ENCODE assay signal across 15 cellular contexts in the genomic region with DNA sequence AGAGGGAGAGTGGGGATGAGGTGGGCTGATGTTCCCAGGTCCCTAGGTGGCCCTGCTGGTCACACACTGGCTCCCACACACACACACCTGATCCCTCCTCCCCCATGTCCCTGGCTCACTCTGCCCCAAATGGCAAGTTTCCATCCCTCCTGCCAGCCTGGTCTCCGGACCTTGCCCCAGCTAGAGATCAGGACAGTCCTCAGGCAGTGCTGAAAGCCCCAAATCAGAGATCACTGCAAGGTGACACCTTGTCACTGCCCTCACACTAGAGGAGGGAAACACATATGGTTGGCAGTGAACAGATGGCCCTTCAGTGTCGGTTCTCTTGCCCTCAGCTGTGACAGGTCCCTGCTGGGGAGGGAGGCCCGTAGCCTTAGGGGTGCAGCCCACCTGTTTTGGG. TPM values are rescaled to one million over a fixed set of nuclear protein-coding genes. Genes with fewer than 3 reads are reported as not detected.
DNase-seq lines count a peak whose midpoint lies in the region; ATAC-seq and TF ChIP-seq lines count a peak whose summit lies in the region.
"Had no signal": no experiment of that assay in that cellular context is flagged by ENCODE, and none has a peak within 500 bp of the region (broad histone marks: within the 10 kb centered on the region; RNA-seq: fewer than 3 reads in every experiment).

No MANE protein-coding gene starts in this region.

- peak in 1 of 2 donors; percentile 32 for TF ChIP-seq RAD21 in liver (IDR thresholded peaks at IDR 0.05)

- H3K36me3 ChIP-seq in left ventricle myocardium inferior, result peaks cover 7% of the 10 kb centered on the region
- H3K36me3 ChIP-seq in Panc1 (ENCODE audit: control insufficient read depth, insufficient read depth, low read length), result no peaks in the 10 kb centered on the region
- peaks cover 0 to 3% (median 0%) of the 10 kb centered on the region in 4 donors for H3K36me3 ChIP-seq in liver (ENCODE audit: control insufficient read depth in 4 of 4, insufficient read depth in 3 of 4, low read depth in 1 of 4, low read length in 3 of 4)
- no peaks in the 10 kb centered on the region for H3K36me3 ChIP-seq in mucosa of descending colon (ENCODE audit: low read depth)
- H3K36me3 ChIP-seq: BLaER1 had no signal

- H3K27me3 ChIP-seq in left ventricle myocardium inferior (ENCODE audit: low read depth), result no peaks in the 10 kb centered on the region
- no peaks in the 10 kb centered on the region for H3K27me3 ChIP-seq in Panc1 (ENCODE audit: control insufficient read depth, insufficient read depth, low read length)
- no peaks in the 10 kb centered on the region for H3K27me3 ChIP-seq in liver (ENCODE audit: control insufficient read depth in 4 of 4, insufficient read depth in 4 of 4, low read length in 3 of 4)
- H3K27me3 ChIP-seq: BLaER1 had no signal

- no peak overlapping the region for H3K4me3 ChIP-seq in left ventricle myocardium inferior
- H3K4me3 ChIP-seq in Panc1 (ENCODE audit: low read depth in 2 of 2, low read length in 2 of 2), result no peak overlapping the region
- H3K4me3 ChIP-seq in liver (ENCODE audit: low read depth in 1 of 3, low read length in 3 of 3), result no peak overlapping the region
- H3K4me3 ChIP-seq in mucosa of descending colon, result no peak overlapping the region
- H3K4me3 ChIP-seq: BLaER1 had no signal

- TF ChIP-seq CTCF in left ventricle myocardium inferior (IDR thresholded peaks at IDR 0.05; ENCODE audit: borderline replicate concordance) (no peak), Panc1 (IDR thresholded peaks at IDR 0.05) (no peak), liver (IDR thresholded peaks at IDR 0.05; ENCODE audit: low read depth, low read length, missing input control) (no peak), mucosa of descending colon (IDR thresholded peaks at IDR 0.05) (no peak)

- DNase-seq in left ventricle myocardium superior (no peak), left ventricle myocardium inferior (no peak), Panc1 (ENCODE audit: low read depth, low spot score) (no peak), mucosa of descending colon (no peak), iPS-NIHi7 (ENCODE audit: extremely low spot score) (no peak)
- DNase-seq in effector CD8-positive, alpha-beta T cell (lab: John Stamatoyannopoulos, UW), result no peak
- DNase-seq: Calu3; CD8-positive, alpha-beta T cell; DMS79; GOT3; NCI-H1105; NCI-H2081 had no signal

- BruUV-seq in Panc1 (replicated peaks; lab: Mats Ljungman, UMichigan), result no TSS peak

- H3K9ac ChIP-seq in liver (ENCODE audit: low read depth in 1 of 2, low read length in 2 of 2), result no peak overlapping the region
- H3K9ac ChIP-seq: BLaER1 had no signal

- 43% methylated on average over 3 of the region's 3 CpGs for WGBS in liver

- intact Hi-C loops in left ventricle myocardium superior (cut with micrococcal nuclease), result no loop called here
- intact Hi-C loops in left ventricle myocardium inferior (cut with micrococcal nuclease), result no loop called here
- intact Hi-C loops in Panc1 (cut with micrococcal nuclease; ENCODE audit: unreplicated experiment), result no loop called here
- intact Hi-C loops in mucosa of descending colon (cut with DNase I, micrococcal nuclease), result no loop called here

- H3K27ac ChIP-seq in left ventricle myocardium inferior (replicated peaks), result no peak overlapping the region
- H3K27ac ChIP-seq in Panc1 (ENCODE audit: low read length), result peak overlapping the region; percentile 20; the same call in 1 of the 2 replicates
- H3K27ac ChIP-seq in liver (ENCODE audit: low read depth in 1 of 2, low read length in 2 of 2), result no peak overlapping the region
- H3K27ac ChIP-seq: BLaER1 had no signal

- H3K9me3 ChIP-seq in left ventricle myocardium inferior (replicated peaks) (no peaks in the 10 kb centered on the region), Panc1 (ENCODE audit: control insufficient read depth, insufficient read depth, low read depth, low read length) (no peaks in the 10 kb centered on the region), liver (ENCODE audit: control insufficient read depth in 4 of 4, low read length in 3 of 4) (no peaks in the 10 kb centered on the region), mucosa of descending colon (no peaks in the 10 kb centered on the region)
- H3K9me3 ChIP-seq: BLaER1 had no signal

- peak; percentile 79 for ATAC-seq in left ventricle myocardium superior
- peak; percentile 26; the same call in 1 of the 2 replicates for ATAC-seq in Panc1
- ATAC-seq in mucosa of descending colon, result no peak
- ATAC-seq: CD8-positive, alpha-beta T cell; HCT116 had no signal

- no peaks in the 10 kb centered on the region for H3K4me1 ChIP-seq in left ventricle myocardium inferior
- H3K4me1 ChIP-seq in Panc1 (ENCODE audit: control insufficient read depth, insufficient read depth, low read length), result no peaks in the 10 kb centered on the region
- H3K4me1 ChIP-seq in liver (ENCODE audit: control insufficient read depth in 4 of 4, insufficient read depth in 4 of 4, low read length in 3 of 4), result peaks cover 3 to 10% (median 8%) of the 10 kb centered on the region in 4 donors
- H3K4me1 ChIP-seq in mucosa of descending colon (ENCODE audit: low read depth), result no peaks in the 10 kb centered on the region
- H3K4me1 ChIP-seq: BLaER1 had no signal

- POLR2A ChIA-PET in Panc1 (lab: Charles Lee), result no interaction called here

- in situ Hi-C loops in Panc1 (cut with HindIII; ENCODE audit: low pct_unique_long_range_greater_than_20kb, low sequenced_read_pairs), result no loop called here

- CTCF ChIA-PET in Panc1 (lab: Charles Lee), result no interaction called here

TF ChIP-seq in liver, 16 proteins besides CTCF, POLR2A, EP300 and RAD21:
- TF ChIP-seq SP1 (IDR thresholded peaks at IDR 0.05) (peak; percentile 79), HNF4G (IDR thresholded peaks at IDR 0.05) (peak; percentile 59), NR2F2 (IDR thresholded peaks at IDR 0.05) (no peak), JUND (IDR thresholded peaks at IDR 0.05) (no peak), HNF4A (conservative IDR thresholded peaks at IDR 0.05) (peak; percentile 88 to 89), YY1 (IDR thresholded peaks at IDR 0.05) (no peak), GABPA (IDR thresholded peaks at IDR 0.05 in 1 of 2, conservative IDR thresholded peaks at IDR 0.05 in 1 of 2) (no peak), RXRA (IDR thresholded peaks at IDR 0.05) (peak; percentile 76 to 78), FOXA2 (IDR thresholded peaks at IDR 0.05) (no peak), EGR1 (IDR thresholded peaks at IDR 0.05; ENCODE audit: low read depth in 2 of 2) (no peak), TAF1 (conservative IDR thresholded peaks at IDR 0.05) (no peak), FOXA1 (IDR thresholded peaks at IDR 0.05) (no peak)
- TF ChIP-seq, protein P1, sequence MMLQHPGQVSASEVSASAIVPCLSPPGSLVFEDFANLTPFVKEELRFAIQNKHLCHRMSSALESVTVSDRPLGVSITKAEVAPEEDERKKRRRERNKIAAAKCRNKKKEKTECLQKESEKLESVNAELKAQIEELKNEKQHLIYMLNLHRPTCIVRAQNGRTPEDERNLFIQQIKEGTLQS (IDR thresholded peaks at IDR 0.05), result no peak
- TF ChIP-seq, protein P2, sequence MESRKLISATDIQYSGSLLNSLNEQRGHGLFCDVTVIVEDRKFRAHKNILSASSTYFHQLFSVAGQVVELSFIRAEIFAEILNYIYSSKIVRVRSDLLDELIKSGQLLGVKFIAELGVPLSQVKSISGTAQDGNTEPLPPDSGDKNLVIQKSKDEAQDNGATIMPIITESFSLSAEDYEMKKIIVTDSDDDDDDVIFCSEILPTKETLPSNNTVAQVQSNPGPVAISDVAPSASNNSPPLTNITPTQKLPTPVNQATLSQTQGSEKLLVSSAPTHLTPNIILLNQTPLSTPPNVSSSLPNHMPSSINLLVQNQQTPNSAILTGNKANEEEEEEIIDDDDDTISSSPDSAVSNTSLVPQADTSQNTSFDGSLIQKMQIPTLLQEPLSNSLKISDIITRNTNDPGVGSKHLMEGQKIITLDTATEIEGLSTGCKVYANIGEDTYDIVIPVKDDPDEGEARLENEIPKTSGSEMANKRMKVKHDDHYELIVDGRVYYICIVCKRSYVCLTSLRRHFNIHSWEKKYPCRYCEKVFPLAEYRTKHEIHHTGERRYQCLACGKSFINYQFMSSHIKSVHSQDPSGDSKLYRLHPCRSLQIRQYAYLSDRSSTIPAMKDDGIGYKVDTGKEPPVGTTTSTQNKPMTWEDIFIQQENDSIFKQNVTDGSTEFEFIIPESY (IDR thresholded peaks at IDR 0.05), result no peak
- TF ChIP-seq, protein P3, sequence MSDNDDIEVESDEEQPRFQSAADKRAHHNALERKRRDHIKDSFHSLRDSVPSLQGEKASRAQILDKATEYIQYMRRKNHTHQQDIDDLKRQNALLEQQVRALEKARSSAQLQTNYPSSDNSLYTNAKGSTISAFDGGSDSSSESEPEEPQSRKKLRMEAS (IDR thresholded peaks at IDR 0.05), result no peak
- TF ChIP-seq, protein P4, sequence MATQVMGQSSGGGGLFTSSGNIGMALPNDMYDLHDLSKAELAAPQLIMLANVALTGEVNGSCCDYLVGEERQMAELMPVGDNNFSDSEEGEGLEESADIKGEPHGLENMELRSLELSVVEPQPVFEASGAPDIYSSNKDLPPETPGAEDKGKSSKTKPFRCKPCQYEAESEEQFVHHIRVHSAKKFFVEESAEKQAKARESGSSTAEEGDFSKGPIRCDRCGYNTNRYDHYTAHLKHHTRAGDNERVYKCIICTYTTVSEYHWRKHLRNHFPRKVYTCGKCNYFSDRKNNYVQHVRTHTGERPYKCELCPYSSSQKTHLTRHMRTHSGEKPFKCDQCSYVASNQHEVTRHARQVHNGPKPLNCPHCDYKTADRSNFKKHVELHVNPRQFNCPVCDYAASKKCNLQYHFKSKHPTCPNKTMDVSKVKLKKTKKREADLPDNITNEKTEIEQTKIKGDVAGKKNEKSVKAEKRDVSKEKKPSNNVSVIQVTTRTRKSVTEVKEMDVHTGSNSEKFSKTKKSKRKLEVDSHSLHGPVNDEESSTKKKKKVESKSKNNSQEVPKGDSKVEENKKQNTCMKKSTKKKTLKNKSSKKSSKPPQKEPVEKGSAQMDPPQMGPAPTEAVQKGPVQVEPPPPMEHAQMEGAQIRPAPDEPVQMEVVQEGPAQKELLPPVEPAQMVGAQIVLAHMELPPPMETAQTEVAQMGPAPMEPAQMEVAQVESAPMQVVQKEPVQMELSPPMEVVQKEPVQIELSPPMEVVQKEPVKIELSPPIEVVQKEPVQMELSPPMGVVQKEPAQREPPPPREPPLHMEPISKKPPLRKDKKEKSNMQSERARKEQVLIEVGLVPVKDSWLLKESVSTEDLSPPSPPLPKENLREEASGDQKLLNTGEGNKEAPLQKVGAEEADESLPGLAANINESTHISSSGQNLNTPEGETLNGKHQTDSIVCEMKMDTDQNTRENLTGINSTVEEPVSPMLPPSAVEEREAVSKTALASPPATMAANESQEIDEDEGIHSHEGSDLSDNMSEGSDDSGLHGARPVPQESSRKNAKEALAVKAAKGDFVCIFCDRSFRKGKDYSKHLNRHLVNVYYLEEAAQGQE (IDR thresholded peaks at IDR 0.05), result peak; percentile 92

RNA-seq across cellular contexts. Expression of a gene that starts 7.6 kb away (rescaled TPM):
- 0.69 TPM for total RNA-seq in left ventricle myocardium superior
- total RNA-seq in left ventricle myocardium inferior, result 0.47 TPM
- total RNA-seq in Panc1 (2021; ENCODE audit: unreplicated experiment), result 0.85 TPM
- 0.82 TPM for polyA plus RNA-seq in Panc1 (2012; ENCODE audit: insufficient read length)
- total RNA-seq in liver, result under 1 TPM; 0.05 to 0.25 TPM
- under 1 TPM; 0.08 to 0.39 TPM for polyA plus RNA-seq in liver
- 1 to 10 TPM in 1 of 3 donors, under 1 TPM in 2; 0.70 to 1.6 (median 0.81) TPM for total RNA-seq in mucosa of descending colon
